8 cellular contexts compared by ENCODE assay signal in genomic region chr5:154221371-154221896, GRCh38. TPM values are rescaled to one million over a fixed set of nuclear protein-coding genes. Genes with fewer than 3 reads are reported as not detected.
DNase-seq lines count a peak whose midpoint lies in the region; ATAC-seq and TF ChIP-seq lines count a peak whose summit lies in the region.

No MANE protein-coding gene starts in this region.

- H3K9me3 Mint-ChIP-seq in activated CD4-positive, alpha-beta T cell treated with anti-CD3 and anti-CD28 coated beads, Interleukin-2, amount 10 ng/mL, durations not matched to agents 7 days and 5 days: peaks cover 6% of the 10 kb centered on the region
- peaks cover 4% of the 10 kb centered on the region for H3K9me3 Mint-ChIP-seq in endodermal cell

- no peak for TF ChIP-seq CTCF in GM12865 (IDR thresholded peaks at IDR 0.05; ENCODE audit: insufficient read depth, low read depth, low read length, missing control alignments)
- TF ChIP-seq CTCF in endodermal cell (conservative IDR thresholded peaks at IDR 0.05): no peak

- H3K9me3 ChIP-seq in endodermal cell (ENCODE audit: control insufficient read depth, low read length): peaks cover 3% of the 10 kb centered on the region

- no peaks in the 10 kb centered on the region for H3K4me1 ChIP-seq in endodermal cell (ENCODE audit: control insufficient read depth, insufficient read depth, low read length)

- POLR2A ChIA-PET in activated CD4-positive, alpha-beta T cell treated with anti-CD3 and anti-CD28 coated beads, Interleukin-2, amount 10 ng/mL, durations not matched to agents 7 days and 5 days (lab: Charles Lee): no interaction called here

- H3K27ac Mint-ChIP-seq in activated CD4-positive, alpha-beta T cell treated with anti-CD3 and anti-CD28 coated beads, Interleukin-2, amount 10 ng/mL, durations not matched to agents 7 days and 5 days: peak overlapping the region; percentile 93
- H3K27ac Mint-ChIP-seq in endodermal cell: peak overlapping the region; percentile 22

- no peaks in the 10 kb centered on the region for H3K27me3 ChIP-seq in endodermal cell (ENCODE audit: control insufficient read depth, insufficient read depth, low read length, poor library complexity, severe bottlenecking)

- 88 to 89% methylated on average over 7 to 8 of the region's 8 CpGs for WGBS in endodermal cell (ENCODE audit: insufficient coverage in 1 of 2, insufficient read length in 1 of 2), 2 experiments

- H3K4me3 ChIP-seq in GM12865 (ENCODE audit: low read depth, low read length): no peak overlapping the region
- H3K4me3 ChIP-seq in endodermal cell (ENCODE audit: low read length): no peak overlapping the region

- H3K9ac ChIP-seq in endodermal cell (ENCODE audit: extremely low read depth, low read length, poor library complexity, severe bottlenecking): no peak overlapping the region

- H3K4me3 Mint-ChIP-seq in activated CD4-positive, alpha-beta T cell treated with anti-CD3 and anti-CD28 coated beads, Interleukin-2, amount 10 ng/mL, durations not matched to agents 7 days and 5 days: no peak overlapping the region
- no peak overlapping the region for H3K4me3 Mint-ChIP-seq in endodermal cell

- DNase-seq in GM12865 (ENCODE audit: low read depth) (peak; percentile 58), endodermal cell (no peak), renal cortical epithelial cell (ENCODE audit: low read depth) (peak; percentile 95), RKO (ENCODE audit: low spot score) (no peak), cerebellum (ENCODE audit: low spot score) (no peak)
- DNase-seq in activated CD4-positive, alpha-beta T cell treated with anti-CD3 and anti-CD28 coated beads, Interleukin-2, amount 10 ng/mL, durations not matched to agents 7 days and 5 days: peak; percentile 72

- ATAC-seq in HG03432 (IDR thresholded peaks at IDR 0.05; ENCODE audit: unreplicated experiment) (peak; percentile 72), GM19467 (IDR thresholded peaks at IDR 0.05; ENCODE audit: unreplicated experiment) (no peak)

- no peaks in the 10 kb centered on the region for H3K27me3 Mint-ChIP-seq in activated CD4-positive, alpha-beta T cell treated with anti-CD3 and anti-CD28 coated beads, Interleukin-2, amount 10 ng/mL, durations not matched to agents 7 days and 5 days
- H3K27me3 Mint-ChIP-seq in endodermal cell (ENCODE audit: insufficient read depth): no peaks in the 10 kb centered on the region

- peaks cover 57% of the 10 kb centered on the region for H3K4me1 Mint-ChIP-seq in activated CD4-positive, alpha-beta T cell treated with anti-CD3 and anti-CD28 coated beads, Interleukin-2, amount 10 ng/mL, durations not matched to agents 7 days and 5 days
- peaks cover 19% of the 10 kb centered on the region for H3K4me1 Mint-ChIP-seq in endodermal cell

- peaks cover 12% of the 10 kb centered on the region for H3K36me3 ChIP-seq in endodermal cell (ENCODE audit: control insufficient read depth, insufficient read depth, low read length)

- CTCF ChIA-PET in activated CD4-positive, alpha-beta T cell treated with anti-CD3 and anti-CD28 coated beads, Interleukin-2, amount 10 ng/mL, durations not matched to agents 7 days and 5 days (lab: Charles Lee): interaction anchor here (0.7 to 1.3 kb wide), 3 partner anchors 9 to 146 kb away, joined by 3 to 7 read pairs (median 3); no protein-coding TSS in a partner anchor

- peaks cover 40% of the 10 kb centered on the region for H3K36me3 Mint-ChIP-seq in activated CD4-positive, alpha-beta T cell treated with anti-CD3 and anti-CD28 coated beads, Interleukin-2, amount 10 ng/mL, durations not matched to agents 7 days and 5 days (ENCODE audit: low read depth)
- peaks cover 21% of the 10 kb centered on the region for H3K36me3 Mint-ChIP-seq in endodermal cell (ENCODE audit: low read depth)

- H3K27ac ChIP-seq in endodermal cell (ENCODE audit: low read depth, low read length): peak overlapping the region; percentile 29

RNA-seq across cellular contexts. Expression of gene GALNT10, which starts 30.9 kb away (rescaled TPM):
- total RNA-seq in activated CD4-positive, alpha-beta T cell treated with anti-CD3 and anti-CD28 coated beads, Interleukin-2, amount 10 ng/mL, durations not matched to agents 7 days and 5 days: 10 to 100 TPM; 44.2 to 47.2 TPM
- total RNA-seq in endodermal cell (10 to 100 TPM; 30.2 to 43.4 TPM), renal cortical epithelial cell (44.8 and 78.5 TPM in 2 replicates), cerebellum (11.6 TPM)
- polyA plus RNA-seq in endodermal cell (2013, experiment 1 of 2): 25.0 TPM
- 25.7 TPM for polyA plus RNA-seq in endodermal cell (2013, experiment 2 of 2)

Comparison
In these comparisons a context has a peak if more than half of its experiments do, and no peak if none do; other contexts are left out.
1. DNase-seq: peak in GM12865 (single experiment), activated CD4-positive, alpha-beta T cell treated with anti-CD3 and anti-CD28 coated beads, Interleukin-2, amount 10 ng/mL, durations not matched to agents 7 days and 5 days (single experiment) and renal cortical epithelial cell (single experiment); none in endodermal cell (single experiment), RKO (single experiment) and cerebellum (single experiment).